30 cellular contexts compared by ENCODE assay signal in genomic region chr3:188350956-188351355, GRCh38.
"Had no signal": no experiment of that assay in that cellular context is flagged by ENCODE, and none has a peak within 500 bp of the region (broad histone marks: within the 10 kb centered on the region; RNA-seq: fewer than 3 reads in every experiment).

No MANE protein-coding gene starts in this region.

- H3K27me3 Mint-ChIP-seq: stimulated activated memory B cell treated with anti-CD40 and anti-IgM and Interleukin-4, amounts not matched to agents 10 μg/mL and 1 μg/mL and 100 μg/mL, for 72 hours; stimulated activated naive CD8-positive, alpha-beta T cell treated with anti-CD3 and anti-CD28 coated beads, Interleukin-15, amount 100 ng/mL, for 72 hours had no signal

- H2AFZ ChIP-seq: parathyroid adenoma had no signal

- H3K27ac ChIP-seq: dorsolateral prefrontal cortex, left lung, parathyroid adenoma, thyroid gland, upper lobe of left lung, vagina had no signal

- H3K4me3 Mint-ChIP-seq: activated CD8-positive, alpha-beta T cell treated with anti-CD3 and anti-CD28 coated beads, Interleukin-2, amount 10 ng/mL, durations not matched to agents 7 days and 5 days; activated T-cell treated with anti-CD3 and anti-CD28 coated beads, Interleukin-2, amount 50 U/mL, for 72 hours; naive thymus-derived CD4-positive, alpha-beta T cell; neural crest cell; stimulated activated memory B cell treated with anti-CD40 and anti-IgM and Interleukin-4, amounts not matched to agents 10 μg/mL and 1 μg/mL and 100 μg/mL, for 72 hours; stimulated activated naive CD8-positive, alpha-beta T cell treated with anti-CD3 and anti-CD28 coated beads, Interleukin-15, amount 100 ng/mL, for 72 hours; WTC11 had no signal

- H3K9me3 Mint-ChIP-seq: activated naive CD4-positive, alpha-beta T cell treated with anti-CD3 and anti-CD28 coated beads, Interleukin-2, amount 50 U/mL, for 72 hours; activated T-cell treated with anti-CD3 and anti-CD28 coated beads, Interleukin-2, amount 50 U/mL, for 72 hours; naive thymus-derived CD4-positive, alpha-beta T cell; neural crest cell; stimulated activated memory B cell treated with anti-CD40 and anti-IgM and Interleukin-4, amounts not matched to agents 10 μg/mL and 1 μg/mL and 100 μg/mL, for 72 hours; stimulated activated naive CD8-positive, alpha-beta T cell treated with anti-CD3 and anti-CD28 coated beads, Interleukin-15, amount 100 ng/mL, for 72 hours; WTC11 had no signal

- H3K4me3 ChIP-seq: body of pancreas, coronary artery, dorsolateral prefrontal cortex, heart right ventricle, left lung, right lobe of liver, thyroid gland, upper lobe of left lung, vagina had no signal

- H3K27me3 ChIP-seq: body of pancreas, dorsolateral prefrontal cortex, heart right ventricle, left lung, right lobe of liver, thyroid gland, upper lobe of left lung, vagina had no signal

- ATAC-seq: activated CD8-positive, alpha-beta T cell treated with anti-CD3 and anti-CD28 coated beads, Interleukin-2, amount 10 ng/mL, durations not matched to agents 7 days and 5 days; activated naive CD4-positive, alpha-beta T cell treated with anti-CD3 and anti-CD28 coated beads, Interleukin-2, amount 50 U/mL, for 72 hours; activated T-cell treated with anti-CD3 and anti-CD28 coated beads, Interleukin-2, amount 50 U/mL, for 72 hours; body of pancreas; heart right ventricle; left lung; naive thymus-derived CD4-positive, alpha-beta T cell; right lobe of liver; SK-N-SH treated with all-trans-retinoic acid at 6 μM for 48 hours; stimulated activated naive CD8-positive, alpha-beta T cell treated with anti-CD3 and anti-CD28 coated beads, Interleukin-15, amount 100 ng/mL, for 72 hours; WTC11 had no signal

- H3K27ac Mint-ChIP-seq: activated CD8-positive, alpha-beta T cell treated with anti-CD3 and anti-CD28 coated beads, Interleukin-2, amount 10 ng/mL, durations not matched to agents 7 days and 5 days; activated naive CD4-positive, alpha-beta T cell treated with anti-CD3 and anti-CD28 coated beads, Interleukin-2, amount 50 U/mL, for 72 hours; activated T-cell treated with anti-CD3 and anti-CD28 coated beads, Interleukin-2, amount 50 U/mL, for 72 hours; WTC11 had no signal

- H3K79me2 ChIP-seq: parathyroid adenoma had no signal

- H3K36me3 Mint-ChIP-seq: WTC11 had no signal

- H3K9ac ChIP-seq: parathyroid adenoma had no signal

- H3K9me3 ChIP-seq: body of pancreas, heart right ventricle, left lung, right lobe of liver, thyroid gland, upper lobe of left lung, vagina had no signal

- H3K36me3 ChIP-seq: left lung, right lobe of liver, thyroid gland, upper lobe of left lung, vagina had no signal

- DNase-seq: activated CD8-positive, alpha-beta T cell treated with anti-CD3 and anti-CD28 coated beads, Interleukin-2, amount 10 ng/mL, durations not matched to agents 7 days and 5 days; activated naive CD4-positive, alpha-beta T cell; activated T-cell treated with anti-CD3 and anti-CD28 coated beads for 4 hours; activated T-cell treated with anti-CD3 and anti-CD28 coated beads, Interleukin-2, amount 50 U/mL, for 72 hours; body of pancreas; dorsolateral prefrontal cortex; effector memory CD4-positive, alpha-beta T cell; erythroblast; heart right ventricle; kidney glomerular epithelial cell; left lung; midbrain; naive thymus-derived CD4-positive, alpha-beta T cell; nucleus accumbens; right lobe of liver; small intestine; stimulated activated CD4-positive, alpha-beta T cell treated with anti-CD3 and anti-CD28 coated beads, Interleukin-4, amount 100 ng/mL, for 4 hours; stimulated activated CD8-positive, alpha-beta memory T cell treated with anti-CD3 and anti-CD28 coated beads, Interleukin-4, amount 100 ng/mL, for 48 hours; stimulated activated naive CD8-positive, alpha-beta T cell treated with anti-CD3 and anti-CD28 coated beads, Interleukin-15, amount 100 ng/mL, for 72 hours; T-helper 2 cell; thyroid gland; upper lobe of left lung had no signal
